In genomic region chr9:99820330-99821186, GRCh38 we compare ENCODE assay signal across 8 cellular contexts. TPM values are rescaled to one million over a fixed set of nuclear protein-coding genes. Genes with fewer than 3 reads are reported as not detected.
DNase-seq lines count a peak whose midpoint lies in the region; ATAC-seq, FAIRE-seq and TF ChIP-seq lines count a peak whose summit lies in the region.

No MANE protein-coding gene starts in this region.

- WGBS in adrenal gland, 4 donors: 0 to 1% (median 0%) methylated on average over 30 to 34 of the region's 34 CpGs
- WGBS in pancreas, 2 donors: 0 to 1% methylated on average over 34 of the region's 34 CpGs

- peaks cover 53% of the 10 kb centered on the region for H3K4me1 ChIP-seq in BLaER1
- peaks cover 11% of the 10 kb centered on the region for H3K4me1 ChIP-seq in SJSA1 (replicated peaks)
- H3K4me1 ChIP-seq in adrenal gland (replicated peaks in 1 of 2): peaks cover 10 to 21% of the 10 kb centered on the region in 2 donors
- H3K4me1 ChIP-seq in cardiac muscle cell (ENCODE audit: low read depth): peaks cover 4% of the 10 kb centered on the region
- H3K4me1 ChIP-seq in pancreas: peaks cover 0 to 9% (median 5%) of the 10 kb centered on the region in 3 donors

- H4K20me1 ChIP-seq in BLaER1: peaks cover 36% of the 10 kb centered on the region

- peaks cover 38% of the 10 kb centered on the region for H3K27me3 ChIP-seq in BLaER1
- H3K27me3 ChIP-seq in SJSA1 (replicated peaks): no peaks in the 10 kb centered on the region
- no peaks in the 10 kb centered on the region for H3K27me3 ChIP-seq in adrenal gland
- H3K27me3 ChIP-seq in cardiac muscle cell: peaks cover 32% of the 10 kb centered on the region
- no peaks in the 10 kb centered on the region for H3K27me3 ChIP-seq in pancreas

- H3K9me3 ChIP-seq in BLaER1 (no peaks in the 10 kb centered on the region), SJSA1 (replicated peaks) (no peaks in the 10 kb centered on the region), adrenal gland (replicated peaks in 1 of 3) (no peaks in the 10 kb centered on the region), cardiac muscle cell (ENCODE audit: low read depth) (no peaks in the 10 kb centered on the region), pancreas (no peaks in the 10 kb centered on the region)

- peak overlapping the region; percentile 84 for H3K4me3 ChIP-seq in BLaER1
- peak overlapping the region; percentile 96 for H3K4me3 ChIP-seq in SJSA1
- peak overlapping the region; percentile 69 to 95 (median 86) for H3K4me3 ChIP-seq in adrenal gland
- H3K4me3 ChIP-seq in cardiac muscle cell: peak overlapping the region; percentile 58
- H3K4me3 ChIP-seq in pancreas: peak overlapping the region; percentile 74 to 84 (median 78)

- peak in 1 of 6 experiments; percentile 6 for TF ChIP-seq CTCF in adrenal gland (IDR thresholded peaks at IDR 0.05)
- no peak for TF ChIP-seq CTCF in cardiac muscle cell (IDR thresholded peaks at IDR 0.05; ENCODE audit: low read depth, low read length)
- no peak for TF ChIP-seq CTCF in pancreas (IDR thresholded peaks at IDR 0.05)

- H3K36me3 ChIP-seq in BLaER1: no peaks in the 10 kb centered on the region
- H3K36me3 ChIP-seq in SJSA1: peaks cover 3% of the 10 kb centered on the region; the same call in 1 of the 2 replicates
- no peaks in the 10 kb centered on the region for H3K36me3 ChIP-seq in adrenal gland (replicated peaks in 1 of 2)
- no peaks in the 10 kb centered on the region for H3K36me3 ChIP-seq in cardiac muscle cell
- no peaks in the 10 kb centered on the region for H3K36me3 ChIP-seq in pancreas

- peak overlapping the region; percentile 92 for H3K4me2 ChIP-seq in BLaER1

- no peak for FAIRE-seq in pancreas (lab: Jason Lieb, UNC)

- peak overlapping the region; percentile 79 for H3K9ac ChIP-seq in BLaER1

- ATAC-seq in HG02885 (IDR thresholded peaks at IDR 0.05; ENCODE audit: poor library complexity, unreplicated experiment): peak; percentile 12
- peak; percentile 18 to 28 (median 24) for ATAC-seq in pancreas
- ATAC-seq in HG02870 (IDR thresholded peaks at IDR 0.05; ENCODE audit: unreplicated experiment): no peak
- ATAC-seq in HG03039 (IDR thresholded peaks at IDR 0.05; ENCODE audit: unreplicated experiment): no peak

- DNase-seq in SJSA1 (ENCODE audit: low read depth in 1 of 2, low spot score in 2 of 2): peak in 1 of 2 experiments; percentile 41
- peak; percentile 75 to 93 (median 85) for DNase-seq in adrenal gland
- DNase-seq in cardiac muscle cell (ENCODE audit: low read depth in 1 of 2, low spot score in 1 of 2): peak; percentile 66 to 84
- peak in 5 of 6 donors; percentile 49 to 76 (median 62) for DNase-seq in pancreas

- TF ChIP-seq POLR2A in adrenal gland (IDR thresholded peaks at IDR 0.05): peak in 1 of 2 donors; percentile 80

- peak overlapping the region; percentile 64 for H3K27ac ChIP-seq in BLaER1
- peak overlapping the region; percentile 25 for H3K27ac ChIP-seq in SJSA1
- H3K27ac ChIP-seq in adrenal gland: peak overlapping the region; percentile 56 to 100 (median 98)
- peak overlapping the region; percentile 96 for H3K27ac ChIP-seq in cardiac muscle cell
- H3K27ac ChIP-seq in pancreas: peak overlapping the region; percentile 46 to 97 (median 90)

- intact Hi-C loops in adrenal gland (cut with DNase I): loop anchor here (5.0 to 10.0 kb wide), 2 partner anchors 87 to 556 kb away; partner anchors contain the start of gene STX17 (in 1 of the 2)
- intact Hi-C loops in pancreas (cut with DNase I): no loop called here

RNA-seq across cellular contexts. Expression of gene NR4A3, which starts 1.1 kb away (rescaled TPM):
- 0.24 TPM in 1 of 2 replicates, not detected in the other for total RNA-seq in SJSA1 (2014; rRNA removed; shearing (Covaris generic))
- total RNA-seq in adrenal gland (10 to 100 TPM in 5 of 8 donors, 1 to 10 TPM in 2, under 1 TPM in 1; 0.83 to 70.8 (median 11.6) TPM), cardiac muscle cell (0.49 and 1.5 TPM in 2 replicates), pancreas (1 to 10 TPM in 4 of 6 donors, under 1 TPM in 2; 0.41 to 3.1 (median 1.1) TPM)
- polyA plus RNA-seq in adrenal gland (10 to 100 TPM in 1 of 3 donors, 1 to 10 TPM in 2; 2.6 to 10.0 (median 7.6) TPM), cardiac muscle cell (0.42 and 0.87 TPM in 2 replicates), pancreas (1 to 10 TPM; 1.9 to 3.8 TPM)

Comparison
In these comparisons a context has a peak if more than half of its experiments do, and no peak if none do; other contexts are left out.
1. H3K27ac ChIP-seq: peak in every context shown above with its lines; median percentile 98 in adrenal gland; 96 in cardiac muscle cell; 90 in pancreas; 64 in BLaER1; 25 in SJSA1.
2. ATAC-seq: peak in HG02885 (single experiment) and pancreas (4 of 4); none in HG02870 (single experiment) and HG03039 (single experiment).
3. intact Hi-C loops: an anchor here in adrenal gland (5.0 to 10.0 kb wide); none called in pancreas.
4. Peak in every context shown above with its lines, with median percentiles within 50 percentile points of each other: H3K4me3 ChIP-seq.